Comparison of ENCODE assay signal across 9 cellular contexts in genomic region chr19:8552810-8553209, GRCh38. TPM values are rescaled to one million over a fixed set of nuclear protein-coding genes. Genes with fewer than 3 reads are reported as not detected.
A peak's percentile ranks its signal among the peaks of the same experiment; 100 is the strongest.
DNase-seq lines count a peak whose midpoint lies in the region; ATAC-seq and TF ChIP-seq lines count a peak whose summit lies in the region.
"Had no signal": no experiment of that assay in that cellular context is flagged by ENCODE, and none has a peak within 500 bp of the region (broad histone marks: within the 10 kb centered on the region; RNA-seq: fewer than 3 reads in every experiment).

No MANE protein-coding gene starts in this region.

- peak; percentile 68 for ATAC-seq in mucosa of descending colon

- DNase-seq in DMS53 (lab: John Stamatoyannopoulos, UW) (peak; percentile 28), DMS53 treated with DMSO at 0.1 percent for 48 hours (lab: John Stamatoyannopoulos, UW; ENCODE audit: unreplicated experiment) (no peak), LNCaP clone FGC (ENCODE audit: low read depth) (peak; percentile 7), amniotic epithelial cell (ENCODE audit: low read depth) (peak; percentile 43), mucosa of descending colon (no peak), NCI-H345 (lab: John Stamatoyannopoulos, UW) (no peak), HuH-7 (ENCODE audit: low spot score) (no peak), Ammon's horn (ENCODE audit: low spot score) (no peak)
- DNase-seq: NCI-H2029 treated with DMSO at 0.1 percent for 48 hours had no signal

- H3K4me3 ChIP-seq in LNCaP clone FGC (ENCODE audit: low read depth, low read length) (no peak overlapping the region), mucosa of descending colon (no peak overlapping the region)

- no peak for TF ChIP-seq CTCF in LNCaP clone FGC (IDR thresholded peaks at IDR 0.05; ENCODE audit: control insufficient read depth, extremely low read depth, insufficient read depth)
- no peak for TF ChIP-seq CTCF in mucosa of descending colon (IDR thresholded peaks at IDR 0.05)

- H3K4me1 ChIP-seq in mucosa of descending colon (ENCODE audit: low read depth): no peaks in the 10 kb centered on the region

- intact Hi-C loops in mucosa of descending colon (cut with DNase I, micrococcal nuclease): no loop called here

- H3K9me3 ChIP-seq in mucosa of descending colon: no peaks in the 10 kb centered on the region

- no peaks in the 10 kb centered on the region for H3K36me3 ChIP-seq in mucosa of descending colon (ENCODE audit: low read depth)

RNA-seq across cellular contexts. Expression of gene MYO1F, which starts 24.4 kb away (rescaled TPM):
- total RNA-seq in mucosa of descending colon: 10 to 100 TPM in 2 of 3 donors, 1 to 10 TPM in 1; 8.5 to 26.5 (median 21.0) TPM

RNA-seq across cellular contexts. Expression of gene ZNF414, which starts 38.8 kb away (rescaled TPM):
- 10 to 100 TPM; 22.2 to 22.7 (median 22.3) TPM for total RNA-seq in mucosa of descending colon

RNA-seq across cellular contexts. Expression of gene PRAM1, which starts 50.4 kb away (rescaled TPM):
- total RNA-seq in mucosa of descending colon: 1 to 10 TPM; 1.1 to 1.5 (median 1.2) TPM

RNA-seq across cellular contexts. Expression of gene ADAMTS10, which starts 57.7 kb away (rescaled TPM):
- total RNA-seq in mucosa of descending colon: 10 to 100 TPM in 1 of 3 donors, 1 to 10 TPM in 2; 4.6 to 23.5 (median 7.1) TPM

Comparison
In these comparisons a context has a peak if more than half of its experiments do, and no peak if none do; other contexts are left out.
1. DNase-seq: peak in DMS53 (single experiment), LNCaP clone FGC (single experiment) and amniotic epithelial cell (single experiment); none in DMS53 treated with DMSO at 0.1 percent for 48 hours (single experiment), mucosa of descending colon (0 of 3), NCI-H345 (single experiment), HuH-7 (single experiment) and Ammon's horn (single experiment).